ENCODE assay signal across 8 cellular contexts in the genomic region with DNA sequence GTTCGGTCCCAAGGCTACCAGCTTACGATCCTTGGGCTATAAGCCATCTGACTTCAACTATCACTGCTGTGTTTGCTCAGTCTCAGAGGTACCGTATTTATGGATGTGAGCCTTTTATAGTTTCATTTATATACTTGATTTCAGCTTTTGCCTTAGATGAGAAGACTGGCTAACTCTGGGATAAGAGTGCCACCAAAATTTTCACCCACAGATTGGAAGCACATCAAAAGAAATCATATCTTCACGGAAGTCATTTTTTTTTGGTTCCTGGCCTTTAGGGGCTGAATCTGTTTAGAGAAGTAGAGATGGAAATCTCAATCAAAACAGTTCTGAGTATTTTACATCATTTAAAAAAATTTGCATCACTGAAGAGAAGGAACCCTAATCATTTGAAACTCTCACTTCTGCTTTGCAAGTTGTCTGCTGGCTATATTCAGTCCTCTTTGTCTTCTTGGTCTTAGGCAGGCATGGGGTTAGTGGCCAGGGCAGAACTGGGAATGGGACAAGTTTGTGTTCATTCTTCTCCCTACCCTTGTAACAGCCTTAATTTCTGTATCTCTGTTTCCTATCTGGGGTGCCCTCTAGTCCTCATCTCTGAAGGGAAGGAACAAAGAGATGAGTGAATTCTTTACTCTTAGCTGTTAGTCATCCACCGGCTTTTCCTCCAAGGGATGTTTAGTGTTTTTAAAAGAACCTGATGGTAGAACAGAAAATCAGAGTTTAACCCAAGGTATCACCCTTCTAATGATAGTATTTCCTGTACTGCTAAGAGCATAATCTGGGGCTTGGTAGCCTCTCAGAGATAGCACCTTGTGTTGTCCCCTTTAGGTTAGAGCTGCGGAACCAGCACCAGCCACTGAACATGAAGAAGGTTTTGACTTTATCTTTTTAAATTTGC. TPM values are rescaled to one million over a fixed set of nuclear protein-coding genes. Genes with fewer than 3 reads are reported as not detected.
DNase-seq lines count a peak whose midpoint lies in the region; ATAC-seq and TF ChIP-seq lines count a peak whose summit lies in the region.

No MANE protein-coding gene starts in this region.

- peaks cover 96% of the 10 kb centered on the region for H3K4me1 Mint-ChIP-seq in activated T-cell treated with anti-CD3 and anti-CD28 coated beads, Interleukin-2, amount 50 U/mL, for 4 hours (ENCODE audit: low read depth)
- H3K4me1 Mint-ChIP-seq in T-helper 1 cell treated with Interleukin-12 subunit alpha and Interleukin-12 subunit beta and Interleukin-4 antibody, amounts not matched to agents 30 μg/mL and 1 μg/mL, for 36 hours (ENCODE audit: low read depth) = peaks cover 89% of the 10 kb centered on the region

- peaks cover 25% of the 10 kb centered on the region for H3K36me3 Mint-ChIP-seq in activated T-cell treated with anti-CD3 and anti-CD28 coated beads, Interleukin-2, amount 50 U/mL, for 4 hours (ENCODE audit: insufficient read depth)
- peaks cover 35% of the 10 kb centered on the region for H3K36me3 Mint-ChIP-seq in T-helper 1 cell treated with Interleukin-12 subunit alpha and Interleukin-12 subunit beta and Interleukin-4 antibody, amounts not matched to agents 30 μg/mL and 1 μg/mL, for 36 hours (ENCODE audit: low read depth)

- peak; percentile 42 to 44 for ATAC-seq in activated T-cell treated with anti-CD3 and anti-CD28 coated beads, Interleukin-2, amount 50 U/mL, for 4 hours
- ATAC-seq in HG03095 (IDR thresholded peaks at IDR 0.05; ENCODE audit: unreplicated experiment) = peak; percentile 53

- no peak for DNase-seq in activated T-cell treated with anti-CD3 and anti-CD28 coated beads, Interleukin-2, amount 50 U/mL, for 4 hours
- DNase-seq in activated T-cell treated with anti-CD3 and anti-CD28 coated beads, Interleukin-2, amount 50 U/mL, for 1 hour = no peak
- DNase-seq in transverse colon (no peak), dedifferentiated amniotic fluid mesenchymal stem cell (ENCODE audit: extremely low spot score) (no peak), dermis blood vessel endothelial cell (no peak), WERI-Rb-1 (no peak)

- WGBS in transverse colon (ENCODE audit: low coverage in 1 of 2), 2 donors = 50 to 60% methylated on average over 6 of the region's 6 CpGs

- intact Hi-C loops in transverse colon (cut with DNase I; ENCODE audit: low total_unique reads) = no loop called here

- TF ChIP-seq CTCF in transverse colon (IDR thresholded peaks at IDR 0.05) = no peak
- no peak for TF ChIP-seq CTCF in WERI-Rb-1 (IDR thresholded peaks at IDR 0.05; ENCODE audit: low read depth, low read length)

- H3K9me3 Mint-ChIP-seq in activated T-cell treated with anti-CD3 and anti-CD28 coated beads, Interleukin-2, amount 50 U/mL, for 4 hours = no peaks in the 10 kb centered on the region
- no peaks in the 10 kb centered on the region for H3K9me3 Mint-ChIP-seq in T-helper 1 cell treated with Interleukin-12 subunit alpha and Interleukin-12 subunit beta and Interleukin-4 antibody, amounts not matched to agents 30 μg/mL and 1 μg/mL, for 36 hours

- TF ChIP-seq POLR2A in transverse colon (IDR thresholded peaks at IDR 0.05) = no peak

- TF ChIP-seq EP300 in transverse colon (IDR thresholded peaks at IDR 0.05; ENCODE audit: low read depth) = no peak

- peaks cover 14 to 64% (median 19%) of the 10 kb centered on the region in 4 donors for H3K4me1 ChIP-seq in transverse colon

- H3K27ac ChIP-seq in transverse colon = peak overlapping the region; percentile 24 to 74 (median 58)
- H3K27ac ChIP-seq in WERI-Rb-1 = no peak overlapping the region

- no peaks in the 10 kb centered on the region for H3K27me3 Mint-ChIP-seq in activated T-cell treated with anti-CD3 and anti-CD28 coated beads, Interleukin-2, amount 50 U/mL, for 4 hours (ENCODE audit: low read depth)
- H3K27me3 Mint-ChIP-seq in T-helper 1 cell treated with Interleukin-12 subunit alpha and Interleukin-12 subunit beta and Interleukin-4 antibody, amounts not matched to agents 30 μg/mL and 1 μg/mL, for 36 hours (ENCODE audit: low read depth) = no peaks in the 10 kb centered on the region

- H3K27me3 ChIP-seq in transverse colon (no peaks in the 10 kb centered on the region), WERI-Rb-1 (ENCODE audit: insufficient read depth, low read depth, severe bottlenecking) (no peaks in the 10 kb centered on the region)

- H3K36me3 ChIP-seq in transverse colon = no peaks in the 10 kb centered on the region
- H3K36me3 ChIP-seq in WERI-Rb-1 = no peaks in the 10 kb centered on the region

- H3K4me3 ChIP-seq in transverse colon = no peak overlapping the region
- H3K4me3 ChIP-seq in WERI-Rb-1 (ENCODE audit: low read depth, low read length) = no peak overlapping the region

- H3K9me3 ChIP-seq in transverse colon (no peaks in the 10 kb centered on the region), WERI-Rb-1 (ENCODE audit: severe bottlenecking) (no peaks in the 10 kb centered on the region)

- in situ Hi-C loops in transverse colon (cut with MboI; ENCODE audit: low pct_ligation_motif_present in 1 of 4, low pct_unique_long_range_greater_than_20kb in 1 of 4, low sequenced_read_pairs in 3 of 4) = no loop called here

- H3K4me3 Mint-ChIP-seq in activated T-cell treated with anti-CD3 and anti-CD28 coated beads, Interleukin-2, amount 50 U/mL, for 4 hours = peak overlapping the region; percentile 76
- H3K4me3 Mint-ChIP-seq in T-helper 1 cell treated with Interleukin-12 subunit alpha and Interleukin-12 subunit beta and Interleukin-4 antibody, amounts not matched to agents 30 μg/mL and 1 μg/mL, for 36 hours = peak overlapping the region; percentile 88

- H3K27ac Mint-ChIP-seq in T-helper 1 cell treated with Interleukin-12 subunit alpha and Interleukin-12 subunit beta and Interleukin-4 antibody, amounts not matched to agents 30 μg/mL and 1 μg/mL, for 36 hours = peak overlapping the region; percentile 96

RNA-seq across cellular contexts. Expression of a gene that starts 14.1 kb away (rescaled TPM):
- 100 to 1,000 TPM; 275 to 314 (median 282) TPM for total RNA-seq in activated T-cell treated with anti-CD3 and anti-CD28 coated beads, Interleukin-2, amount 50 U/mL, for 4 hours
- total RNA-seq in transverse colon (10 to 100 TPM in 3 of 4 donors, 1 to 10 TPM in 1; 9.8 to 28.1 (median 22.5) TPM), dermis blood vessel endothelial cell (13.6 and 15.9 TPM in 2 replicates)

Comparison
In these comparisons a context has a peak if more than half of its experiments do, and no peak if none do; other contexts are left out.
1. RNA of a gene that starts 14.1 kb away (total RNA-seq): 275 to 314 TPM in activated T-cell treated with anti-CD3 and anti-CD28 coated beads, Interleukin-2, amount 50 U/mL, for 4 hours; 9.8 to 28.1 TPM in transverse colon and 13.6 to 15.9 TPM in dermis blood vessel endothelial cell; every median in the first group is over 4 times any median in the second.